ENCODE assay signal across 20 cellular contexts in the genomic region with DNA sequence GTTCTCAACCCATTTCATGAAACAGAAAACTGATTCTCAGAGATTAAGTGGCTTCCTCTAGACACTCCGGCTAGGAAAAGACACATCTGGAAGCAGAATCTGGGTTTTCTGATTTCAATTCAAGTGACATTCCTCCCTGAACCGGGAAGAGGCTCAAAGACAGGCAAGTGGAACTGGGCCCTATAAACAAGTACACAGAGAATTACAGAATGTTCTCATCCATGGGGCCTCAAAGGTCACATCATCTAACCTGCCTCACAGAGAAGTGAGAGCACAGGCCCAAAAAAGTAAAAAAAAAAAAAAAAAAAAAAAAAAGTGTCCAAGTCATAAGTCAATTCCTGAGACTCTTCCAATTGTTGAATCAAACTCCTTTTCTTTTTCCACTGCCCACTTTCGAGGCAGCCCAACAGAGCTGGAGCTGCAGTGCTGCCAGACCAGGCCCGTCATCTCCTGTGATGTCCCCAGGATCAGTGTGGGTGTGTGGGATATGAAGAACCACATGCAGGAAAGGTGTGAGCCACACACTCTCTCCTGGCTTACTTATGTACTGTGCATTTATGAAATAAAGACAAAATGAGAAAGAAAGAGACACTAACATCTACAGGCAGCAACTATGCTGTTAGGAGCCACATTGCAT. TPM values are rescaled to one million over a fixed set of nuclear protein-coding genes. Genes with fewer than 3 reads are reported as not detected.
DNase-seq lines count a peak whose midpoint lies in the region; ATAC-seq, FAIRE-seq and TF ChIP-seq lines count a peak whose summit lies in the region.
"Had no signal": no experiment of that assay in that cellular context is flagged by ENCODE, and none has a peak within 500 bp of the region (broad histone marks: within the 10 kb centered on the region; RNA-seq: fewer than 3 reads in every experiment).

No MANE protein-coding gene starts in this region.

- no peaks in the 10 kb centered on the region for H3K9me3 ChIP-seq in gastroesophageal sphincter
- no peaks in the 10 kb centered on the region for H3K9me3 ChIP-seq in suprapubic skin
- no peaks in the 10 kb centered on the region for H3K9me3 ChIP-seq in vagina
- H3K9me3 ChIP-seq in endodermal cell (ENCODE audit: control insufficient read depth, low read length) = no peaks in the 10 kb centered on the region
- H3K9me3 ChIP-seq: BLaER1 treated with 17β-estradiol and CSF1 and Interleukin-3, amounts not matched to agents 10 nM and 100 nM had no signal

- peak overlapping the region in 1 of 4 donors; percentile 53 for H3K27ac ChIP-seq in gastroesophageal sphincter
- H3K27ac ChIP-seq in suprapubic skin = peak overlapping the region; percentile 77
- H3K27ac ChIP-seq in vagina = no peak overlapping the region
- no peak overlapping the region for H3K27ac ChIP-seq in endodermal cell (ENCODE audit: low read depth, low read length)
- H3K27ac ChIP-seq: BLaER1 treated with 17β-estradiol and CSF1 and Interleukin-3, amounts not matched to agents 10 nM and 100 nM; GM23248 had no signal

- H3K4me3 ChIP-seq in LNCaP clone FGC (ENCODE audit: low read depth, low read length) (no peak overlapping the region), gastroesophageal sphincter (no peak overlapping the region), suprapubic skin (no peak overlapping the region), vagina (no peak overlapping the region), endodermal cell (ENCODE audit: low read length) (no peak overlapping the region)
- H3K4me3 ChIP-seq: BLaER1 treated with 17β-estradiol and CSF1 and Interleukin-3, amounts not matched to agents 10 nM and 100 nM; GM12878; GM23248 had no signal

- peak; percentile 88 for ATAC-seq in gastroesophageal sphincter
- no peak for ATAC-seq in naive thymus-derived CD8-positive, alpha-beta T cell
- ATAC-seq in HG03520 (IDR thresholded peaks at IDR 0.05; ENCODE audit: unreplicated experiment) = no peak
- ATAC-seq: GM12878, HCT116, HepG2 had no signal

- H3K36me3 ChIP-seq in gastroesophageal sphincter (no peaks in the 10 kb centered on the region), suprapubic skin (no peaks in the 10 kb centered on the region), vagina (no peaks in the 10 kb centered on the region), endodermal cell (ENCODE audit: control insufficient read depth, insufficient read depth, low read length) (no peaks in the 10 kb centered on the region)
- H3K36me3 ChIP-seq: BLaER1 treated with 17β-estradiol and CSF1 and Interleukin-3, amounts not matched to agents 10 nM and 100 nM had no signal

- no peaks in the 10 kb centered on the region for H3K9me3 Mint-ChIP-seq in naive thymus-derived CD8-positive, alpha-beta T cell
- H3K9me3 Mint-ChIP-seq in endodermal cell = no peaks in the 10 kb centered on the region
- H3K9me3 Mint-ChIP-seq: CD4-positive, CD25-positive, alpha-beta regulatory T cell had no signal

- TF ChIP-seq CTCF in LNCaP clone FGC (IDR thresholded peaks at IDR 0.05; ENCODE audit: control insufficient read depth, extremely low read depth, insufficient read depth) (no peak), gastroesophageal sphincter (IDR thresholded peaks at IDR 0.05) (no peak), suprapubic skin (IDR thresholded peaks at IDR 0.05) (no peak), vagina (IDR thresholded peaks at IDR 0.05) (no peak), endodermal cell (conservative IDR thresholded peaks at IDR 0.05) (no peak)

- TF ChIP-seq POLR2A in gastroesophageal sphincter (IDR thresholded peaks at IDR 0.05) (no peak), suprapubic skin (IDR thresholded peaks at IDR 0.05) (no peak), vagina (IDR thresholded peaks at IDR 0.05) (no peak)

- H3K4me3 Mint-ChIP-seq in naive thymus-derived CD8-positive, alpha-beta T cell = no peak overlapping the region
- H3K4me3 Mint-ChIP-seq in endodermal cell = no peak overlapping the region
- H3K4me3 Mint-ChIP-seq: CD4-positive, CD25-positive, alpha-beta regulatory T cell had no signal

- intact Hi-C loops in vagina (cut with DNase I) = no loop called here

- H3K9ac ChIP-seq in endodermal cell (ENCODE audit: extremely low read depth, low read length, poor library complexity, severe bottlenecking) = no peak overlapping the region
- H3K9ac ChIP-seq: BLaER1 treated with 17β-estradiol and CSF1 and Interleukin-3, amounts not matched to agents 10 nM and 100 nM; GM23248 had no signal

- H3K4me1 Mint-ChIP-seq in naive thymus-derived CD8-positive, alpha-beta T cell = peaks cover 36 to 63% (median 47%) of the 10 kb centered on the region in 4 donors
- H3K4me1 Mint-ChIP-seq in endodermal cell = no peaks in the 10 kb centered on the region

- DNase-seq in LNCaP clone FGC (ENCODE audit: low read depth) (peak; percentile 28), suprapubic skin (ENCODE audit: low spot score in 2 of 2) (no peak), GM19239 (ENCODE audit: insufficient read length, low spot score) (no peak), vagina (ENCODE audit: extremely low spot score in 2 of 2) (no peak), endodermal cell (no peak)
- DNase-seq in naive thymus-derived CD8-positive, alpha-beta T cell = no peak
- DNase-seq: ACHN; CD4-positive, CD25-positive, alpha-beta regulatory T cell; DMS79; GM23248 had no signal

- H3K4me1 ChIP-seq in gastroesophageal sphincter = no peaks in the 10 kb centered on the region
- peaks cover 55% of the 10 kb centered on the region for H3K4me1 ChIP-seq in suprapubic skin
- H3K4me1 ChIP-seq in vagina = peaks cover 7% of the 10 kb centered on the region
- H3K4me1 ChIP-seq in endodermal cell (ENCODE audit: control insufficient read depth, insufficient read depth, low read length) = no peaks in the 10 kb centered on the region
- H3K4me1 ChIP-seq: BLaER1 treated with 17β-estradiol and CSF1 and Interleukin-3, amounts not matched to agents 10 nM and 100 nM had no signal

- H3K27me3 Mint-ChIP-seq in naive thymus-derived CD8-positive, alpha-beta T cell = peaks cover 0 to 2% (median 0%) of the 10 kb centered on the region in 5 donors
- H3K27me3 Mint-ChIP-seq in endodermal cell (ENCODE audit: insufficient read depth) = peaks cover 51% of the 10 kb centered on the region

- H3K27me3 ChIP-seq in gastroesophageal sphincter = peaks cover 45% of the 10 kb centered on the region
- peaks cover 4% of the 10 kb centered on the region for H3K27me3 ChIP-seq in suprapubic skin
- no peaks in the 10 kb centered on the region for H3K27me3 ChIP-seq in vagina
- H3K27me3 ChIP-seq in endodermal cell (ENCODE audit: control insufficient read depth, insufficient read depth, low read length, poor library complexity, severe bottlenecking) = peaks cover 62% of the 10 kb centered on the region

- no peak for FAIRE-seq in GM19239 (lab: Jason Lieb, UNC)
- FAIRE-seq: GM12878, H54, HepG2, HTR-8/SVneo had no signal

- peak overlapping the region in 9 of 10 donors; percentile 0 to 94 (median 82) for H3K27ac Mint-ChIP-seq in naive thymus-derived CD8-positive, alpha-beta T cell
- H3K27ac Mint-ChIP-seq in endodermal cell = no peak overlapping the region

- peaks cover 0 to 1% (median 0%) of the 10 kb centered on the region in 3 donors for H3K36me3 Mint-ChIP-seq in naive thymus-derived CD8-positive, alpha-beta T cell
- no peaks in the 10 kb centered on the region for H3K36me3 Mint-ChIP-seq in endodermal cell (ENCODE audit: low read depth)
- H3K36me3 Mint-ChIP-seq: CD4-positive, CD25-positive, alpha-beta regulatory T cell had no signal

- POLR2A ChIA-PET in naive thymus-derived CD8-positive, alpha-beta T cell (lab: Charles Lee) = interaction anchor here (4.8 kb wide), 1 partner anchor 8 kb away, joined by 27 read pairs; no protein-coding TSS in a partner anchor

- TF ChIP-seq EP300 in gastroesophageal sphincter (IDR thresholded peaks at IDR 0.05) (no peak), suprapubic skin (IDR thresholded peaks at IDR 0.05) (no peak)

- WGBS in gastroesophageal sphincter (ENCODE audit: low coverage in 1 of 2), 2 donors = 44 to 60% methylated on average over 3 to 4 of the region's 4 CpGs
- WGBS in suprapubic skin = 57% methylated on average over 4 of the region's 4 CpGs
- 80 to 90% methylated on average over 2 to 4 of the region's 4 CpGs for WGBS in endodermal cell (ENCODE audit: insufficient coverage in 1 of 2, insufficient read length in 1 of 2), 2 experiments

RNA-seq across cellular contexts. Expression of gene KRT1, which starts 2.8 kb away (rescaled TPM):
- total RNA-seq in gastroesophageal sphincter (not detected), suprapubic skin (1,000 to 10,000 TPM; 4,815 to 9,656 (median 5,822) TPM), vagina (886 TPM), endodermal cell (not detected)
- total RNA-seq in naive thymus-derived CD8-positive, alpha-beta T cell = not detected
- under 1 TPM in 1 of 3 donors, not detected in 2; 0.31 TPM for polyA plus RNA-seq in naive thymus-derived CD8-positive, alpha-beta T cell
- polyA plus RNA-seq in endodermal cell (2013, experiment 1 of 2) = not detected
- polyA plus RNA-seq in endodermal cell (2013, experiment 2 of 2) = not detected
- total RNA-seq: A172, G401, GM12878, GM23248, HepG2 had no signal
- polyA plus RNA-seq: GM12878, GM23248, HepG2 had no signal

RNA-seq across cellular contexts. Expression of gene KRT77, which starts 20.3 kb away (rescaled TPM):
- total RNA-seq in gastroesophageal sphincter = not detected
- total RNA-seq in naive thymus-derived CD8-positive, alpha-beta T cell = not detected
- polyA plus RNA-seq in naive thymus-derived CD8-positive, alpha-beta T cell = under 1 TPM in 1 of 3 donors, not detected in 2; 0.12 TPM
- total RNA-seq in suprapubic skin = 100 to 1,000 TPM; 146 to 424 (median 275) TPM
- total RNA-seq in vagina = 2.5 TPM
- total RNA-seq in endodermal cell = not detected
- not detected for polyA plus RNA-seq in endodermal cell (2013, experiment 1 of 2)
- polyA plus RNA-seq in endodermal cell (2013, experiment 2 of 2) = not detected
- total RNA-seq: A172; CD4-positive, CD25-positive, alpha-beta regulatory T cell; G401; GM12878; GM23248; HepG2 had no signal
- polyA plus RNA-seq: CD4-positive, CD25-positive, alpha-beta regulatory T cell; GM12878; GM23248; HepG2 had no signal

RNA-seq across cellular contexts. Expression of gene KRT2, which starts 31.0 kb away (rescaled TPM):
- total RNA-seq in gastroesophageal sphincter (not detected), suprapubic skin (1,000 to 10,000 TPM in 2 of 4 donors, 100 to 1,000 TPM in 2; 357 to 1,953 (median 1,221) TPM), vagina (2.0 TPM), endodermal cell (not detected)
- total RNA-seq in naive thymus-derived CD8-positive, alpha-beta T cell = under 1 TPM; 0.62 to 0.77 TPM
- 1 to 10 TPM; 1.1 to 3.4 (median 1.2) TPM for polyA plus RNA-seq in naive thymus-derived CD8-positive, alpha-beta T cell
- not detected for polyA plus RNA-seq in endodermal cell (2013, experiment 1 of 2)
- not detected for polyA plus RNA-seq in endodermal cell (2013, experiment 2 of 2)
- total RNA-seq: A172, G401, GM23248, HepG2 had no signal
- polyA plus RNA-seq: GM23248, HepG2 had no signal

Comparison
In these comparisons a context has a peak if more than half of its experiments do, and no peak if none do; other contexts are left out.
1. RNA of gene KRT1, which starts 2.8 kb away (total RNA-seq): 4,815 to 9,656 TPM in suprapubic skin and 886 TPM in vagina (single experiment); not detected in naive thymus-derived CD8-positive, alpha-beta T cell, not detected in gastroesophageal sphincter and not detected in endodermal cell; every median in the first group is over 100 times any median in the second.
2. RNA of gene KRT77, which starts 20.3 kb away (total RNA-seq): 146 to 424 TPM in suprapubic skin; 2.5 TPM in vagina (single experiment), not detected in naive thymus-derived CD8-positive, alpha-beta T cell, not detected in gastroesophageal sphincter and not detected in endodermal cell; every median in the first group is over 10 times any median in the second.
3. RNA of gene KRT2, which starts 31.0 kb away (total RNA-seq): 357 to 1,953 TPM in suprapubic skin; 2.0 TPM in vagina (single experiment), 0.62 to 0.77 TPM in naive thymus-derived CD8-positive, alpha-beta T cell, not detected in gastroesophageal sphincter and not detected in endodermal cell; every median in the first group is over 100 times any median in the second.